In genomic region chr2:10006248-10007147, GRCh38 we compare ENCODE assay signal across 10 cellular contexts. TPM values are rescaled to one million over a fixed set of nuclear protein-coding genes. Genes with fewer than 3 reads are reported as not detected.
DNase-seq lines count a peak whose midpoint lies in the region; ATAC-seq and TF ChIP-seq lines count a peak whose summit lies in the region.
"Had no signal": no experiment of that assay in that cellular context is flagged by ENCODE, and none has a peak within 500 bp of the region (broad histone marks: within the 10 kb centered on the region; RNA-seq: fewer than 3 reads in every experiment).

No MANE protein-coding gene starts in this region.

- TF ChIP-seq CTCF in chondrocyte (IDR thresholded peaks at IDR 0.05), result no peak
- no peak for TF ChIP-seq CTCF in lung (IDR thresholded peaks at IDR 0.05; ENCODE audit: control extremely low read depth, extremely low read depth)
- no peak for TF ChIP-seq CTCF in upper lobe of right lung (IDR thresholded peaks at IDR 0.05)

- H3K36me3 ChIP-seq in lung (ENCODE audit: control insufficient read depth in 2 of 2, insufficient read depth in 2 of 2, low read length in 2 of 2), result peaks cover 0 to 2% of the 10 kb centered on the region in 2 donors
- no peaks in the 10 kb centered on the region for H3K36me3 ChIP-seq in upper lobe of right lung

- H3K9me3 ChIP-seq in lung (ENCODE audit: control insufficient read depth in 2 of 2, insufficient read depth in 1 of 2, low read length in 1 of 2) (no peaks in the 10 kb centered on the region), upper lobe of right lung (no peaks in the 10 kb centered on the region)

- no peaks in the 10 kb centered on the region for H3K36me3 Mint-ChIP-seq in activated naive CD4-positive, alpha-beta T cell treated with anti-CD3 and anti-CD28 coated beads for 36 hours (ENCODE audit: low read depth)
- H3K36me3 Mint-ChIP-seq in chondrocyte (ENCODE audit: low read depth), result no peaks in the 10 kb centered on the region

- 44 to 49% methylated on average over 62 of the region's 62 CpGs for WGBS in lung, 2 donors

- H3K27me3 Mint-ChIP-seq in activated naive CD4-positive, alpha-beta T cell treated with anti-CD3 and anti-CD28 coated beads for 36 hours (ENCODE audit: low read depth), result peaks cover 31% of the 10 kb centered on the region
- H3K27me3 Mint-ChIP-seq in chondrocyte (ENCODE audit: low read depth), result no peaks in the 10 kb centered on the region

- no peaks in the 10 kb centered on the region for H3K4me1 Mint-ChIP-seq in activated naive CD4-positive, alpha-beta T cell treated with anti-CD3 and anti-CD28 coated beads for 36 hours (ENCODE audit: low read depth)
- peaks cover 26% of the 10 kb centered on the region for H3K4me1 Mint-ChIP-seq in chondrocyte (ENCODE audit: low read depth)

- peak; percentile 39 for ATAC-seq in lung (ENCODE audit: insufficient read depth, low FRiP score)
- peak; percentile 61 for ATAC-seq in upper lobe of right lung

- CTCF ChIA-PET in activated naive CD4-positive, alpha-beta T cell treated with anti-CD3 and anti-CD28 coated beads for 36 hours (lab: Charles Lee), result interaction anchor here (0.6 to 1.9 kb wide), 5 partner anchors 22 to 193 kb away, joined by 3 to 10 read pairs (median 5); no protein-coding TSS in a partner anchor

- intact Hi-C loops in activated naive CD4-positive, alpha-beta T cell treated with anti-CD3 and anti-CD28 coated beads for 36 hours (cut with micrococcal nuclease), result no loop called here
- intact Hi-C loops in upper lobe of right lung (cut with DNase I), result no loop called here

- H3K27me3 ChIP-seq in lung (ENCODE audit: control insufficient read depth, insufficient read depth) (no peaks in the 10 kb centered on the region), upper lobe of right lung (no peaks in the 10 kb centered on the region)

- H3K4me3 ChIP-seq in lung (no peak overlapping the region), upper lobe of right lung (peak overlapping the region; percentile 14)

- no peak overlapping the region for H3K27ac ChIP-seq in lung (ENCODE audit: low read depth in 1 of 2, low read length in 1 of 2)
- H3K27ac ChIP-seq in upper lobe of right lung, result no peak overlapping the region

- H3K4me3 Mint-ChIP-seq in activated naive CD4-positive, alpha-beta T cell treated with anti-CD3 and anti-CD28 coated beads for 36 hours, result no peak overlapping the region
- H3K4me3 Mint-ChIP-seq in chondrocyte (ENCODE audit: unreplicated experiment), result no peak overlapping the region

- H3K27ac Mint-ChIP-seq in activated naive CD4-positive, alpha-beta T cell treated with anti-CD3 and anti-CD28 coated beads for 36 hours, result no peak overlapping the region
- H3K27ac Mint-ChIP-seq in chondrocyte (ENCODE audit: unreplicated experiment), result no peak overlapping the region

- H3K9me3 Mint-ChIP-seq in activated naive CD4-positive, alpha-beta T cell treated with anti-CD3 and anti-CD28 coated beads for 36 hours, result no peaks in the 10 kb centered on the region
- H3K9me3 Mint-ChIP-seq in chondrocyte (ENCODE audit: low read depth), result no peaks in the 10 kb centered on the region

- H3K4me1 ChIP-seq in lung (ENCODE audit: control insufficient read depth in 2 of 2, insufficient read depth in 2 of 2, low read length in 2 of 2), result peaks cover 4 to 20% of the 10 kb centered on the region in 2 donors
- H3K4me1 ChIP-seq in upper lobe of right lung, result peaks cover 9% of the 10 kb centered on the region

- peak; percentile 19 for DNase-seq in activated naive CD4-positive, alpha-beta T cell treated with anti-CD3 and anti-CD28 coated beads for 36 hours
- no peak for DNase-seq in activated naive CD4-positive, alpha-beta T cell treated with anti-CD3 and anti-CD28 coated beads, Interleukin-2, amount 50 U/mL, for 16 hours
- DNase-seq in chondrocyte (ENCODE audit: low spot score), result peak; percentile 86
- DNase-seq in lung (ENCODE audit: low spot score), result no peak
- peak; percentile 67 for DNase-seq in upper lobe of right lung
- no peak for DNase-seq in NCI-H1694 (lab: John Stamatoyannopoulos, UW)
- DNase-seq in SHP77 treated with DMSO at 0.1 percent for 48 hours (lab: John Stamatoyannopoulos, UW), result no peak
- DNase-seq in NCI-H1436 (lab: John Stamatoyannopoulos, UW), result no peak
- DNase-seq: Karpas-422; stimulated activated CD4-positive, alpha-beta T cell treated with anti-CD3 and anti-CD28 coated beads, Interleukin-12 subunit alpha, Interleukin-12 subunit beta, amount 100 ng/mL, for 4 hours had no signal

RNA-seq across cellular contexts. Expression of gene KLF11, which starts 36.9 kb away (rescaled TPM):
- total RNA-seq in activated naive CD4-positive, alpha-beta T cell treated with anti-CD3 and anti-CD28 coated beads for 36 hours, result 1 to 10 TPM; 3.0 to 3.1 TPM
- total RNA-seq in chondrocyte (10.7 to 16.2 TPM (median 15.2 TPM) in 3 replicates), lung (10 to 100 TPM; 20.3 to 21.8 TPM), upper lobe of right lung (45.6 TPM)
- 10 to 100 TPM in 1 of 2 donors, 1 to 10 TPM in 1; 7.4 to 14.4 TPM for polyA plus RNA-seq in lung

RNA-seq across cellular contexts. Expression of gene GRHL1, which starts 55.0 kb away (rescaled TPM):
- total RNA-seq in activated naive CD4-positive, alpha-beta T cell treated with anti-CD3 and anti-CD28 coated beads for 36 hours, result under 1 TPM; 0.69 to 0.79 TPM
- total RNA-seq in chondrocyte (0.31 to 0.59 TPM (median 0.42 TPM) in 3 replicates), lung (10 to 100 TPM in 1 of 2 donors, 1 to 10 TPM in 1; 5.4 to 13.6 TPM), upper lobe of right lung (2.7 TPM)
- 1 to 10 TPM; 1.8 to 5.9 TPM for polyA plus RNA-seq in lung

Comparison
In these comparisons a context has a peak if more than half of its experiments do, and no peak if none do; other contexts are left out.
1. DNase-seq: peak in activated naive CD4-positive, alpha-beta T cell treated with anti-CD3 and anti-CD28 coated beads for 36 hours (single experiment), chondrocyte (single experiment) and upper lobe of right lung (single experiment); none in activated naive CD4-positive, alpha-beta T cell treated with anti-CD3 and anti-CD28 coated beads, Interleukin-2, amount 50 U/mL, for 16 hours (single experiment), lung (single experiment), NCI-H1694 (single experiment), SHP77 treated with DMSO at 0.1 percent for 48 hours (single experiment) and NCI-H1436 (single experiment).